16 cellular contexts compared by ENCODE assay signal in genomic region chr16:11715246-11715947, GRCh38. TPM values are rescaled to one million over a fixed set of nuclear protein-coding genes. Genes with fewer than 3 reads are reported as not detected.
A peak's percentile ranks its signal among the peaks of the same experiment; 100 is the strongest.
DNase-seq lines count a peak whose midpoint lies in the region; ATAC-seq, FAIRE-seq and TF ChIP-seq lines count a peak whose summit lies in the region.
"Had no signal": no experiment of that assay in that cellular context is flagged by ENCODE, and none has a peak within 500 bp of the region (broad histone marks: within the 10 kb centered on the region; RNA-seq: fewer than 3 reads in every experiment).

No MANE protein-coding gene starts in this region.

- no peaks in the 10 kb centered on the region for H3K27me3 Mint-ChIP-seq in GM23338 (ENCODE audit: insufficient read depth, low read depth, poor library complexity)
- peaks cover 0 to 2% (median 2%) of the 10 kb centered on the region in 3 donors for H3K27me3 Mint-ChIP-seq in immature natural killer cell (ENCODE audit: low read depth in 3 of 3)
- H3K27me3 Mint-ChIP-seq: activated CD4-positive, alpha-beta memory T cell treated with anti-CD3 and anti-CD28 coated beads, Interleukin-2, amount 10 ng/mL, durations not matched to agents 7 days and 5 days; activated naive CD8-positive, alpha-beta T cell; dendritic cell treated with granulocyte-macrophage colony-stimulating factor and Interleukin-4, amounts not matched to agents 40 ng/mL and 50 ng/mL, for 4 days had no signal

- no peaks in the 10 kb centered on the region for H3K9me2 ChIP-seq in GM23338 (ENCODE audit: insufficient read depth)

- no peak overlapping the region for H2AFZ ChIP-seq in GM23338

- H3F3A ChIP-seq in GM23338 (replicated peaks; ENCODE audit: low read depth): no peaks in the 10 kb centered on the region

- no peaks in the 10 kb centered on the region for H3K27me3 ChIP-seq in GM23338 (ENCODE audit: insufficient read depth)
- no peaks in the 10 kb centered on the region for H3K27me3 ChIP-seq in small intestine (ENCODE audit: control insufficient read depth in 2 of 2, insufficient read depth in 2 of 2, low read length in 2 of 2)
- H3K27me3 ChIP-seq in foreskin keratinocyte: no peaks in the 10 kb centered on the region
- H3K27me3 ChIP-seq: left lung, right lobe of liver had no signal

- H3K9me3 Mint-ChIP-seq in GM23338 (no peaks in the 10 kb centered on the region), immature natural killer cell (no peaks in the 10 kb centered on the region)
- H3K9me3 Mint-ChIP-seq: activated CD4-positive, alpha-beta memory T cell treated with anti-CD3 and anti-CD28 coated beads, Interleukin-2, amount 10 ng/mL, durations not matched to agents 7 days and 5 days; activated T-cell treated with anti-CD3 and anti-CD28 coated beads, Interleukin-2, amount 50 U/mL, for 4 hours; dendritic cell treated with granulocyte-macrophage colony-stimulating factor and Interleukin-4, amounts not matched to agents 40 ng/mL and 50 ng/mL, for 4 days had no signal

- FAIRE-seq in small intestine (lab: Jason Lieb, UNC): no peak
- FAIRE-seq: frontal cortex had no signal

- H3K4me1 Mint-ChIP-seq in GM23338 (peaks cover 8% of the 10 kb centered on the region; the same call in 2 of the 3 replicates), immature natural killer cell (peaks cover 5 to 32% of the 10 kb centered on the region in 2 donors)

- H3K36me3 ChIP-seq in GM23338 (ENCODE audit: insufficient read depth) (no peaks in the 10 kb centered on the region), small intestine (ENCODE audit: control insufficient read depth in 2 of 2, insufficient read depth in 2 of 2, low read length in 2 of 2) (peaks cover 6% of the 10 kb centered on the region in 2 donors)

- DNase-seq in GM12864 (ENCODE audit: low read depth): no peak
- no peak for DNase-seq in GM23338 (ENCODE audit: low spot score)
- peak; percentile 67 for DNase-seq in cerebellar cortex (ENCODE audit: low spot score)
- DNase-seq in small intestine: peak; percentile 18
- DNase-seq in foreskin keratinocyte: no peak
- DNase-seq in immature natural killer cell: no peak

- H3K36me3 Mint-ChIP-seq in GM23338 (ENCODE audit: low read depth) (peaks cover 6% of the 10 kb centered on the region; the same call in 2 of the 3 replicates), immature natural killer cell (peaks cover 16 to 30% (median 18%) of the 10 kb centered on the region in 3 donors)

- H3K4me3 ChIP-seq in GM12864 (ENCODE audit: low read depth, low read length): no peak overlapping the region
- H3K4me3 ChIP-seq in GM23338: no peak overlapping the region
- H3K4me3 ChIP-seq in small intestine (ENCODE audit: low read depth in 1 of 2, low read length in 2 of 2): no peak overlapping the region
- H3K4me3 ChIP-seq: left lung, mucosa of descending colon, right lobe of liver had no signal

- TF ChIP-seq CTCF in GM12864 (IDR thresholded peaks at IDR 0.05; ENCODE audit: low read depth, low read length, missing control alignments) (peak; percentile 14), GM23338 (conservative IDR thresholded peaks at IDR 0.05; ENCODE audit: low read depth in 2 of 2) (no peak), foreskin keratinocyte (conservative IDR thresholded peaks at IDR 0.05) (no peak)

- H4K20me1 ChIP-seq in GM23338 (replicated peaks; ENCODE audit: insufficient read depth): 0 out of 2 replicates have a peak, but pooled peaks cover 3% of the 10 kb centered on the region

- H3K4me3 Mint-ChIP-seq in GM23338 (no peak overlapping the region), immature natural killer cell (no peak overlapping the region)
- H3K4me3 Mint-ChIP-seq: activated CD4-positive, alpha-beta memory T cell treated with anti-CD3 and anti-CD28 coated beads, Interleukin-2, amount 10 ng/mL, durations not matched to agents 7 days and 5 days; activated naive CD8-positive, alpha-beta T cell; activated T-cell treated with anti-CD3 and anti-CD28 coated beads, Interleukin-2, amount 50 U/mL, for 4 hours; dendritic cell treated with granulocyte-macrophage colony-stimulating factor and Interleukin-4, amounts not matched to agents 40 ng/mL and 50 ng/mL, for 4 days had no signal

- H3K4me1 ChIP-seq in GM23338 (ENCODE audit: insufficient read depth) (0 out of 2 replicates have a peak, but pooled peaks cover 7% of the 10 kb centered on the region), small intestine (ENCODE audit: control insufficient read depth in 2 of 2, insufficient read depth in 1 of 2, low read depth in 1 of 2, low read length in 1 of 2) (no peaks in the 10 kb centered on the region), foreskin keratinocyte (peaks cover 4% of the 10 kb centered on the region)

- 37 to 67% (median 49%) methylated on average over 8 of the region's 8 CpGs for WGBS in small intestine, 3 donors

- H3K27ac Mint-ChIP-seq in GM23338: no peak overlapping the region
- no peak overlapping the region for H3K27ac Mint-ChIP-seq in immature natural killer cell
- H3K27ac Mint-ChIP-seq: activated CD4-positive, alpha-beta memory T cell treated with anti-CD3 and anti-CD28 coated beads, Interleukin-2, amount 10 ng/mL, durations not matched to agents 7 days and 5 days; dendritic cell treated with granulocyte-macrophage colony-stimulating factor and Interleukin-4, amounts not matched to agents 40 ng/mL and 50 ng/mL, for 4 days had no signal

- H3K79me2 ChIP-seq in GM23338 (replicated peaks; ENCODE audit: insufficient read depth): no peaks in the 10 kb centered on the region

- no peak overlapping the region for H3K4me2 ChIP-seq in GM23338

- H3K27ac ChIP-seq in GM23338 (ENCODE audit: low read depth) (0 out of 2 replicates have a peak overlapping the region, but pooled peaks have one; percentile 17), small intestine (ENCODE audit: low read depth in 1 of 2, low read length in 1 of 2) (peak overlapping the region; percentile 46 to 49), foreskin keratinocyte (no peak overlapping the region)
- H3K27ac ChIP-seq: epithelial cell of prostate, left lung had no signal

- no peak for ATAC-seq in GM23338
- no peak for ATAC-seq in foreskin keratinocyte
- no peak for ATAC-seq in GM21528 (IDR thresholded peaks at IDR 0.05; ENCODE audit: low FRiP score, unreplicated experiment)

- no peaks in the 10 kb centered on the region for H3K9me3 ChIP-seq in small intestine (ENCODE audit: control insufficient read depth, low read depth)
- H3K9me3 ChIP-seq: left lung, mucosa of descending colon, right lobe of liver had no signal

TF ChIP-seq in GM23338, 12 proteins besides CTCF, POLR2A, EP300 and RAD21 (continues in another document):
- no peak for TF ChIP-seq ZNF114 (CRISPR knock-in tag; IDR thresholded peaks at IDR 0.05)
- TF ChIP-seq, protein P1, sequence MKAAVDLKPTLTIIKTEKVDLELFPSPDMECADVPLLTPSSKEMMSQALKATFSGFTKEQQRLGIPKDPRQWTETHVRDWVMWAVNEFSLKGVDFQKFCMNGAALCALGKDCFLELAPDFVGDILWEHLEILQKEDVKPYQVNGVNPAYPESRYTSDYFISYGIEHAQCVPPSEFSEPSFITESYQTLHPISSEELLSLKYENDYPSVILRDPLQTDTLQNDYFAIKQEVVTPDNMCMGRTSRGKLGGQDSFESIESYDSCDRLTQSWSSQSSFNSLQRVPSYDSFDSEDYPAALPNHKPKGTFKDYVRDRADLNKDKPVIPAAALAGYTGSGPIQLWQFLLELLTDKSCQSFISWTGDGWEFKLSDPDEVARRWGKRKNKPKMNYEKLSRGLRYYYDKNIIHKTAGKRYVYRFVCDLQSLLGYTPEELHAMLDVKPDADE (IDR thresholded peaks at IDR 0.05): no peak

RNA-seq across cellular contexts. Expression of gene TXNDC11, which starts 27.3 kb away (rescaled TPM):
- total RNA-seq in GM23338 (2014; rRNA removed; shearing (Covaris generic)): 12.0 and 12.5 TPM in 2 replicates
- polyA plus RNA-seq in GM23338 (2016; fragmentation: Nextera tagmentation; extraction: Ambion mirVana): 6.3 and 6.8 TPM in 2 replicates
- polyA plus RNA-seq in small intestine: 10 to 100 TPM; 49.7 to 73.4 (median 49.7) TPM
- total RNA-seq in foreskin keratinocyte: 38.9 and 41.5 TPM in 2 replicates
- polyA plus RNA-seq in foreskin keratinocyte: 34.4 and 39.5 TPM in 2 replicates
- 10 to 100 TPM; 35.6 to 57.2 (median 46.9) TPM for polyA plus RNA-seq in immature natural killer cell

RNA-seq across cellular contexts. Expression of gene SNN, which starts 47.1 kb away (rescaled TPM):
- 62.6 and 63.3 TPM in 2 replicates for total RNA-seq in GM23338 (2014; rRNA removed; shearing (Covaris generic))
- 19.0 and 20.5 TPM in 2 replicates for polyA plus RNA-seq in GM23338 (2016; fragmentation: Nextera tagmentation; extraction: Ambion mirVana)
- 10 to 100 TPM in 1 of 3 donors, 1 to 10 TPM in 2; 9.6 to 15.7 (median 9.7) TPM for polyA plus RNA-seq in small intestine
- total RNA-seq in foreskin keratinocyte: 11.5 and 14.2 TPM in 2 replicates
- polyA plus RNA-seq in foreskin keratinocyte: 7.9 and 11.4 TPM in 2 replicates
- polyA plus RNA-seq in immature natural killer cell: 10 to 100 TPM in 1 of 3 donors, 1 to 10 TPM in 2; 2.4 to 11.1 (median 4.9) TPM

Comparison
In these comparisons a context has a peak if more than half of its experiments do, and no peak if none do; other contexts are left out.
1. DNase-seq: peak in cerebellar cortex (single experiment) and small intestine (single experiment); none in GM12864 (single experiment), GM23338 (single experiment), foreskin keratinocyte (0 of 2) and immature natural killer cell (0 of 3).